27 cellular contexts compared by ENCODE assay signal in the genomic region with DNA sequence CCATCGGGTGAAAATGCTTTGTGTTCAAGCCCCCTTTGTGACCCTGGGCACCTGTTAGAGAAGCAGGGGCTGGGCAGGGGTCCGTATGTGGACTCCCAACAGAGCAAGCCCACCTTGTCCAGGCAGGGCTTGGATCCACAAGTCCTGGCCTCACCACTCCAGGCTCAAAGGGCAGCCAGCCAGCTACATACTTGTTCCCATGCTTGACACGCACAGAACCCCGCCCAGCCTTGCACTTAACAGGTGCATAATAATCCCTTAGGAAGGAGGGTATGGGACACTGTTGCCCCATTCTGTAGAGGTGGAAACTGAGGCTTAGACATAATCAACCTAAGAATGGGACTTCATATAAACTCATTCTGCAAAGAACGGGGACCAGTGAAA.
DNase-seq lines count a peak whose midpoint lies in the region; ATAC-seq, FAIRE-seq and TF ChIP-seq lines count a peak whose summit lies in the region.
"Had no signal": no experiment of that assay in that cellular context is flagged by ENCODE, and none has a peak within 500 bp of the region (broad histone marks: within the 10 kb centered on the region; RNA-seq: fewer than 3 reads in every experiment).

No MANE protein-coding gene starts in this region.

- in situ Hi-C loops in gastrocnemius medialis (cut with MboI; ENCODE audit: low sequenced_read_pairs in 4 of 4), result no loop called here

- peaks cover 11 to 69% (median 35%) of the 10 kb centered on the region in 9 donors for H3K4me1 ChIP-seq in heart right ventricle
- peaks cover 28 to 31% of the 10 kb centered on the region in 2 donors for H3K4me1 ChIP-seq in kidney (ENCODE audit: control insufficient read depth in 1 of 2, insufficient read depth in 1 of 2, low read depth in 1 of 2, low read length in 2 of 2)
- H3K4me1 ChIP-seq in mucosa of stomach (ENCODE audit: control insufficient read depth, insufficient read depth, low read length), result peaks cover 48% of the 10 kb centered on the region
- peaks cover 21 to 39% of the 10 kb centered on the region in 2 donors for H3K4me1 ChIP-seq in gastrocnemius medialis

- intact Hi-C loops in heart right ventricle (cut with DNase I), result no loop called here
- intact Hi-C loops in Right ventricle myocardium superior (cut with DNase I), result loop anchor here (2.0 kb wide), 1 partner anchor 22 kb away; no protein-coding TSS in a partner anchor
- intact Hi-C loops in kidney (cut with DNase I), result no loop called here
- intact Hi-C loops in gastrocnemius medialis (cut with DNase I; ENCODE audit: low total_unique reads), result no loop called here

- FAIRE-seq in kidney (lab: Jason Lieb, UNC), result no peak
- FAIRE-seq: endothelial cell of umbilical vein, GM19239 had no signal

- no peaks in the 10 kb centered on the region for H3K27me3 ChIP-seq in heart right ventricle
- H3K27me3 ChIP-seq in mucosa of stomach (ENCODE audit: control insufficient read depth, insufficient read depth, low read length), result no peaks in the 10 kb centered on the region
- H3K27me3 ChIP-seq in gastrocnemius medialis, result no peaks in the 10 kb centered on the region
- H3K27me3 ChIP-seq: dorsolateral prefrontal cortex, gastroesophageal sphincter, testis had no signal

- H3K9me3 ChIP-seq in heart right ventricle (no peaks in the 10 kb centered on the region), kidney (ENCODE audit: control insufficient read depth in 1 of 2, low read length in 2 of 2) (no peaks in the 10 kb centered on the region), mucosa of stomach (ENCODE audit: control insufficient read depth, low read length) (no peaks in the 10 kb centered on the region), gastrocnemius medialis (no peaks in the 10 kb centered on the region)
- H3K9me3 ChIP-seq: gastroesophageal sphincter, testis had no signal

- H3K27ac ChIP-seq in heart right ventricle, result peak overlapping the region; percentile 9 to 88 (median 74)
- H3K27ac ChIP-seq in kidney (ENCODE audit: low read depth in 2 of 2, low read length in 2 of 2), result peak overlapping the region; percentile 84 to 86
- H3K27ac ChIP-seq in gastrocnemius medialis, result no peak overlapping the region
- H3K27ac ChIP-seq: dorsolateral prefrontal cortex, testis had no signal

- TF ChIP-seq POLR2A in gastrocnemius medialis (IDR thresholded peaks at IDR 0.05), result no peak

- ATAC-seq in heart right ventricle, result peak in 3 of 8 donors; percentile 5 to 35 (median 12)
- ATAC-seq in Right ventricle myocardium superior (ENCODE audit: poor library complexity), result no peak
- no peak for ATAC-seq in gastrocnemius medialis
- ATAC-seq: activated T-cell treated with anti-CD3 and anti-CD28 coated beads, Interleukin-2, amount 50 U/mL, for 72 hours; gastroesophageal sphincter; stimulated activated naive CD8-positive, alpha-beta T cell treated with anti-CD3 and anti-CD28 coated beads, Interleukin-15, Interleukin-2, amounts not matched to agents 100 U/mL and 50 U/mL, for 24 hours; T-helper 17 cell had no signal

- no peaks in the 10 kb centered on the region for H3K36me3 ChIP-seq in heart right ventricle
- no peaks in the 10 kb centered on the region for H3K36me3 ChIP-seq in kidney (ENCODE audit: control insufficient read depth in 1 of 2, insufficient read depth in 2 of 2, low read length in 2 of 2)
- no peaks in the 10 kb centered on the region for H3K36me3 ChIP-seq in mucosa of stomach (ENCODE audit: control insufficient read depth, insufficient read depth, low read length)
- no peaks in the 10 kb centered on the region for H3K36me3 ChIP-seq in gastrocnemius medialis
- H3K36me3 ChIP-seq: gastroesophageal sphincter had no signal

- H3K9ac ChIP-seq in kidney (ENCODE audit: low read length in 2 of 2), result peak overlapping the region in 1 of 2 donors; percentile 70
- peak overlapping the region; percentile 9 for H3K9ac ChIP-seq in mucosa of stomach (ENCODE audit: low read length)

- TF ChIP-seq CTCF in heart right ventricle (IDR thresholded peaks at IDR 0.05), result no peak
- no peak for TF ChIP-seq CTCF in kidney (IDR thresholded peaks at IDR 0.05; ENCODE audit: borderline replicate concordance, extremely low read depth, insufficient read depth)
- TF ChIP-seq CTCF in gastrocnemius medialis (IDR thresholded peaks at IDR 0.05 in 4 of 5, conservative IDR thresholded peaks at IDR 0.05 in 1 of 5), result no peak

- 52 to 63% methylated on average over 5 of the region's 5 CpGs for whole genome bisulfite sequencing in heart right ventricle, 2 donors

- DNase-seq in heart right ventricle, result no peak
- DNase-seq in Right ventricle myocardium superior, result no peak
- DNase-seq in kidney, result no peak
- DNase-seq in activated CD4-positive, CD25-positive, alpha-beta regulatory T cell treated with anti-CD3 and anti-CD28 coated beads, Interleukin-2, amount 50 U/mL, for 72 hours, result no peak
- DNase-seq in dedifferentiated amniotic fluid mesenchymal stem cell (ENCODE audit: extremely low spot score), result no peak
- DNase-seq in gastrocnemius medialis, result no peak
- no peak for DNase-seq in NCI-H187 treated with DMSO at 0.1 percent for 48 hours (lab: John Stamatoyannopoulos, UW)
- DNase-seq: activated CD4-positive, alpha-beta memory T cell treated with anti-CD3 and anti-CD28 coated beads for 36 hours; activated CD4-positive, alpha-beta T cell treated with anti-CD3 and anti-CD28 coated beads for 1 hour; activated T-cell treated with anti-CD3 and anti-CD28 coated beads, Interleukin-2, amount 50 U/mL, for 72 hours; CD8-positive, alpha-beta memory T cell; DMS 273 treated with DMSO at 0.1 percent for 48 hours; dorsolateral prefrontal cortex; H7; NCI-H1092; NCI-H1694; NCI-H2171; NCI-H510A treated with DMSO at 0.1 percent for 48 hours; nephron progenitor cell; stimulated activated CD4-positive, alpha-beta T cell treated with anti-CD3 and anti-CD28 coated beads, Interleukin-1b, Interleukin-23, amount 100 ng/mL, for 48 hours; stimulated activated naive CD8-positive, alpha-beta T cell treated with anti-CD3 and anti-CD28 coated beads, Interleukin-15, Interleukin-2, amounts not matched to agents 100 U/mL and 50 U/mL, for 24 hours; T-helper 17 cell; testis had no signal

- H3K4me3 ChIP-seq in heart right ventricle, result no peak overlapping the region
- H3K4me3 ChIP-seq in kidney (ENCODE audit: low read length in 2 of 2), result no peak overlapping the region
- H3K4me3 ChIP-seq in mucosa of stomach (ENCODE audit: low read length), result peak overlapping the region; percentile 3
- H3K4me3 ChIP-seq in gastrocnemius medialis, result no peak overlapping the region
- H3K4me3 ChIP-seq: dorsolateral prefrontal cortex, gastroesophageal sphincter, testis had no signal

Comparison
In these comparisons a context has a peak if more than half of its experiments do, and no peak if none do; other contexts are left out.
1. H3K27ac ChIP-seq: peak in heart right ventricle (10 of 10) and kidney (2 of 2); none in gastrocnemius medialis (0 of 4).